8 cellular contexts compared by ENCODE assay signal in the genomic region with DNA sequence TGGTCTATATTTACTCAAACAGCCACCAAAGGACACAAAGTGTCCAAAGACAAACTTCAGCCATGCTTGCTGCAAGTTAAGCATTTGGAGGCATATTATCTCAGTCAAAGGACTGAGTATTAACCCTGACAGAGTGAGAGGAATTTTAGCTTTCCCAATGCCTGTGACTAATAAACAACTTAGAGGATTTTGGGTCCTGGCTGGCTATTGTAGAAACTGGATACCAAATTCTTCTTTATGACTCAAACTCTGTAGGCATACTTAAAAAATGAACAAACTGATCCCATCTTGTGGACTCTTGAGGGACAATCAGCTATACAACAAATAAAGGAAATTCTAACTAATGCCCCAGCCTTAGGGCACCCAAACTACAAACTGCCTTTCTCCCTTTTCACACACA. TPM values are rescaled to one million over a fixed set of nuclear protein-coding genes. Genes with fewer than 3 reads are reported as not detected.
DNase-seq lines count a peak whose midpoint lies in the region; ATAC-seq, FAIRE-seq and TF ChIP-seq lines count a peak whose summit lies in the region.
"Not testable (repeated sequence)": the region's sequence is repeated elsewhere in the genome, so short reads cannot be mapped to it uniquely, and the experiment has no call there.

No MANE protein-coding gene starts in this region.

- not testable (repeated sequence) for H3K27ac ChIP-seq in AG04450 (ENCODE audit: low read depth, low read length); astrocyte (ENCODE audit: low read depth, low read length)
- H3K27ac ChIP-seq in GM23248, result peak overlapping the region; percentile 23; the same call in 1 of the 2 replicates
- H3K27ac ChIP-seq in PC-3 (ENCODE audit: low read length), result peak overlapping the region; percentile 62

- FAIRE-seq in D721Med (lab: Jason Lieb, UNC) (peak; percentile 95), astrocyte (lab: Jason Lieb, UNC) (peak; percentile 73)

- H4K20me1 ChIP-seq in GM23248 (ENCODE audit: insufficient read depth); PC-3 (ENCODE audit: low read length); astrocyte (ENCODE audit: insufficient read depth, low read length): not testable (repeated sequence)

- H2AFZ ChIP-seq in GM23248; PC-3 (ENCODE audit: low read length); astrocyte (ENCODE audit: low read depth, low read length): not testable (repeated sequence)

- not testable (repeated sequence) for TF ChIP-seq CTCF in AG04450 (IDR thresholded peaks at IDR 0.05; ENCODE audit: low read depth, low read length); D721Med (IDR thresholded peaks at IDR 0.05; ENCODE audit: insufficient read depth, missing control alignments); PC-3 (conservative IDR thresholded peaks at IDR 0.05; ENCODE audit: low read depth, low read length); astrocyte (IDR thresholded peaks at IDR 0.05; ENCODE audit: insufficient read depth, low read depth, low read length); choroid plexus epithelial cell (conservative IDR thresholded peaks at IDR 0.05; ENCODE audit: low read depth, low read length)
- TF ChIP-seq CTCF in fibroblast of mammary gland (conservative IDR thresholded peaks at IDR 0.05; ENCODE audit: control insufficient read depth, insufficient read depth, low read depth, low read length), result peak; percentile 4

- H3K9me3 ChIP-seq in AG04450 (ENCODE audit: control insufficient read depth, insufficient read depth, low read length), result peaks cover 27% of the 10 kb centered on the region
- not testable (repeated sequence) for H3K9me3 ChIP-seq in GM23248 (ENCODE audit: low read depth)
- peaks cover 12% of the 10 kb centered on the region; the same call in 1 of the 2 replicates for H3K9me3 ChIP-seq in PC-3 (ENCODE audit: low read length)
- peaks cover 22% of the 10 kb centered on the region for H3K9me3 ChIP-seq in astrocyte (ENCODE audit: insufficient read depth, low read depth, low read length)

- CTCF ChIA-PET in AG04450 (lab: Charles Lee); PC-3 (lab: Charles Lee): not testable (repeated sequence)

- DNase-seq in AG04450 (ENCODE audit: low read depth, low spot score) (peak; percentile 50), GM23248 (peak; percentile 88), PC-3 (peak; percentile 79), astrocyte (ENCODE audit: low read depth) (peak; percentile 65), choroid plexus epithelial cell (ENCODE audit: low read depth) (peak; percentile 64), fibroblast of mammary gland (ENCODE audit: low read depth) (peak; percentile 84), iris pigment epithelial cell (ENCODE audit: low read depth) (peak; percentile 81)
- not testable (repeated sequence) for DNase-seq in D721Med (ENCODE audit: insufficient read length, low spot score)

- H3K36me3 Mint-ChIP-seq in astrocyte (ENCODE audit: low read depth, unreplicated experiment), result peaks cover 17% of the 10 kb centered on the region

- H3K4me3 Mint-ChIP-seq in astrocyte (ENCODE audit: unreplicated experiment), result not testable (repeated sequence)

- H3F3A ChIP-seq in GM23248 (ENCODE audit: insufficient read depth), result peaks cover 18% of the 10 kb centered on the region
- not testable (repeated sequence) for H3F3A ChIP-seq in PC-3 (ENCODE audit: low read length, unreplicated experiment)

- H3K36me3 ChIP-seq in GM23248 (ENCODE audit: low read depth); PC-3 (ENCODE audit: low read depth, low read length); astrocyte (ENCODE audit: insufficient read depth, low read length): not testable (repeated sequence)

- not testable (repeated sequence) for H3K9ac ChIP-seq in GM23248; PC-3 (ENCODE audit: low read length); astrocyte (ENCODE audit: low read length)

- H3K4me1 ChIP-seq in GM23248 (ENCODE audit: insufficient read depth); astrocyte (ENCODE audit: insufficient read depth, low read length): not testable (repeated sequence)
- peaks cover 22% of the 10 kb centered on the region for H3K4me1 ChIP-seq in PC-3 (ENCODE audit: insufficient read depth, low read length)

- H3K4me2 ChIP-seq in GM23248 (ENCODE audit: unreplicated experiment), result peak overlapping the region; percentile 50
- H3K4me2 ChIP-seq in PC-3 (ENCODE audit: low read length); astrocyte (ENCODE audit: low read length): not testable (repeated sequence)

- H3K4me1 Mint-ChIP-seq in astrocyte (ENCODE audit: low read depth, unreplicated experiment), result not testable (repeated sequence)

- H3K27me3 Mint-ChIP-seq in astrocyte (ENCODE audit: low read depth, unreplicated experiment), result not testable (repeated sequence)

- H3K4me3 ChIP-seq in AG04450 (ENCODE audit: low read depth, low read length); GM23248; PC-3 (ENCODE audit: low read length); astrocyte (ENCODE audit: insufficient read depth, low read depth, low read length); choroid plexus epithelial cell (ENCODE audit: low read depth, low read length); fibroblast of mammary gland (ENCODE audit: control insufficient read depth, low read depth, low read length): not testable (repeated sequence)

- intact Hi-C loops in PC-3 (cut with micrococcal nuclease), result loop anchor here (2.0 kb wide), 2 partner anchors 41 to 93 kb away; no protein-coding TSS in a partner anchor

- H3K9me2 ChIP-seq in GM23248 (ENCODE audit: insufficient read depth); PC-3 (replicated peaks; ENCODE audit: low read length): not testable (repeated sequence)

- in situ Hi-C loops in GM23248 (cut with MboI), result not testable (repeated sequence)

- H3K79me2 ChIP-seq in GM23248 (ENCODE audit: insufficient read depth); PC-3 (ENCODE audit: low read length); astrocyte (ENCODE audit: insufficient read depth, low read length): not testable (repeated sequence)

- ATAC-seq in PC-3, result peak; percentile 69

- not testable (repeated sequence) for BruUV-seq in PC-3 (replicated peaks; lab: Mats Ljungman, UMichigan)

- H3K9me3 Mint-ChIP-seq in astrocyte (ENCODE audit: unreplicated experiment), result peaks cover 28% of the 10 kb centered on the region

- not testable (repeated sequence) for H3K27me3 ChIP-seq in AG04450 (ENCODE audit: control insufficient read depth, insufficient read depth, low read length); GM23248 (replicated peaks; ENCODE audit: insufficient read depth); PC-3 (ENCODE audit: low read length); astrocyte (ENCODE audit: insufficient read depth, low read length)

- not testable (repeated sequence) for H3K27ac Mint-ChIP-seq in astrocyte (ENCODE audit: unreplicated experiment)

- POLR2A ChIA-PET in AG04450 (lab: Yijun Ruan, JAX), result interaction anchor here (1.1 kb wide), 1 partner anchor 18 kb away, joined by 5 read pairs; no protein-coding TSS in a partner anchor
- POLR2A ChIA-PET in PC-3 (lab: Charles Lee; ENCODE audit: unreplicated experiment), result not testable (repeated sequence)

RNA-seq across cellular contexts. Expression of a gene that starts 6.5 kb away (rescaled TPM):
- polyA plus RNA-seq in AG04450 (2011; rRNA removed) (32.6 and 32.8 TPM in 2 replicates), GM23248 (2016; fragmentation: Nextera tagmentation; extraction: Ambion mirVana) (27.9 and 29.2 TPM in 2 replicates)
- polyA minus RNA-seq in AG04450 (2011; rRNA and poly(A)+ RNA removed), result 20.6 and 20.9 TPM in 2 replicates
- 23.4 and 28.2 TPM in 2 replicates for total RNA-seq in GM23248 (2014; rRNA removed; shearing (Covaris generic))
- total RNA-seq in PC-3 (2014; rRNA removed) (38.9 and 50.7 TPM in 2 replicates), astrocyte (24.1 and 24.4 TPM in 2 replicates)

RNA-seq across cellular contexts. Expression of a gene that starts 39.4 kb away (rescaled TPM):
- polyA plus RNA-seq in AG04450 (2011; rRNA removed) (114 and 131 TPM in 2 replicates), GM23248 (2016; fragmentation: Nextera tagmentation; extraction: Ambion mirVana) (192 and 195 TPM in 2 replicates)
- polyA minus RNA-seq in AG04450 (2011; rRNA and poly(A)+ RNA removed), result 45.5 and 48.7 TPM in 2 replicates
- 17.4 and 28.5 TPM in 2 replicates for total RNA-seq in GM23248 (2014; rRNA removed; shearing (Covaris generic))
- total RNA-seq in PC-3 (2014; rRNA removed) (148 and 159 TPM in 2 replicates), astrocyte (126 and 135 TPM in 2 replicates)
